8 cellular contexts compared by ENCODE assay signal in genomic region chr17:62653002-62653830, GRCh38. TPM values are rescaled to one million over a fixed set of nuclear protein-coding genes. Genes with fewer than 3 reads are reported as not detected.
A peak's percentile ranks its signal among the peaks of the same experiment; 100 is the strongest.
DNase-seq lines count a peak whose midpoint lies in the region; ATAC-seq, FAIRE-seq and TF ChIP-seq lines count a peak whose summit lies in the region.

No MANE protein-coding gene starts in this region.

- TF ChIP-seq RAD21 in A549 (conservative IDR thresholded peaks at IDR 0.05 in 1 of 2, IDR thresholded peaks at IDR 0.05 in 1 of 2): no peak

- POLR2A ChIA-PET in A549 (lab: Yijun Ruan, JAX): interaction anchor here (0.5 to 0.7 kb wide), 2 partner anchors 708 to 1301 kb away, joined by 3 to 4 read pairs; no protein-coding TSS in a partner anchor

- peak overlapping the region; percentile 99 for H3K4me2 ChIP-seq in A549

- 19% methylated on average over 24 of the region's 30 CpGs for WGBS in A549 (ENCODE audit: missing lambda C conversion rate)

- TF ChIP-seq EP300 in A549 (IDR thresholded peaks at IDR 0.05): no peak; a peak in 1 of 5 replicates

- peaks cover 15% of the 10 kb centered on the region for H3K4me1 ChIP-seq in A549

- ATAC-seq in A549 (peak; percentile 75 to 84), GM18868 (IDR thresholded peaks at IDR 0.05; ENCODE audit: unreplicated experiment) (peak; percentile 94), HG03135 (IDR thresholded peaks at IDR 0.05; ENCODE audit: unreplicated experiment) (peak; percentile 77)

- H3K9me3 ChIP-seq in A549: no peaks in the 10 kb centered on the region

- DNase-seq in A549 (ENCODE audit: low read depth in 1 of 2, low spot score in 1 of 2) (peak; percentile 69 to 94), NCI-H345 treated with DMSO at 0.1 percent for 48 hours (lab: John Stamatoyannopoulos, UW; ENCODE audit: unreplicated experiment) (peak; percentile 56), dermis blood vessel endothelial cell (peak; percentile 29), lung microvascular endothelial cell (ENCODE audit: low read depth in 2 of 2) (peak; percentile 15 to 55)
- DNase-seq in activated CD4-positive, alpha-beta T cell treated with anti-CD3 and anti-CD28 coated beads for 4 hours: peak; percentile 82 to 85
- peak; percentile 70 for DNase-seq in stimulated activated CD8-positive, alpha-beta memory T cell treated with anti-CD3 and anti-CD28 coated beads, Interleukin-12 subunit alpha, Interleukin-12 subunit beta, amount 100 ng/mL, for 4 hours (ENCODE audit: low read depth)

- peak overlapping the region; percentile 55 for H3K4me3 ChIP-seq in A549

- H3K27ac ChIP-seq in A549: peak overlapping the region; percentile 79 to 90

- CTCF ChIA-PET in A549 (lab: Yijun Ruan, JAX): interaction anchor here (1.5 kb wide), 1 partner anchor 311 kb away, joined by 4 read pairs; no protein-coding TSS in a partner anchor

- FAIRE-seq in A549 (lab: Jason Lieb, UNC): no peak

- no peak for TF ChIP-seq CTCF in A549 (IDR thresholded peaks at IDR 0.05)

- TF ChIP-seq POLR2A in A549 (IDR thresholded peaks at IDR 0.05; ENCODE audit: low read length): 0 out of 2 replicates have a peak, but pooled peaks have one; percentile 24

TF ChIP-seq in A549, 52 proteins besides CTCF, POLR2A, EP300 and RAD21:
- no peak for TF ChIP-seq ZNF302 (CRISPR knock-in tag; IDR thresholded peaks at IDR 0.05)
- TF ChIP-seq, protein P1, sequence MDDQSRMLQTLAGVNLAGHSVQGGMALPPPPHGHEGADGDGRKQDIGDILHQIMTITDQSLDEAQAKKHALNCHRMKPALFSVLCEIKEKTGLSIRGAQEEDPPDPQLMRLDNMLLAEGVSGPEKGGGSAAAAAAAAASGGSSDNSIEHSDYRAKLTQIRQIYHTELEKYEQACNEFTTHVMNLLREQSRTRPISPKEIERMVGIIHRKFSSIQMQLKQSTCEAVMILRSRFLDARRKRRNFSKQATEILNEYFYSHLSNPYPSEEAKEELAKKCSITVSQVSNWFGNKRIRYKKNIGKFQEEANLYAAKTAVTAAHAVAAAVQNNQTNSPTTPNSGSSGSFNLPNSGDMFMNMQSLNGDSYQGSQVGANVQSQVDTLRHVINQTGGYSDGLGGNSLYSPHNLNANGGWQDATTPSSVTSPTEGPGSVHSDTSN (IDR thresholded peaks at IDR 0.05): no peak; the same call in 1 of the 2 replicates
- TF ChIP-seq ZSCAN20 (CRISPR knock-in tag; IDR thresholded peaks at IDR 0.05): no peak
- no peak for TF ChIP-seq PHF8 (IDR thresholded peaks at IDR 0.05; ENCODE audit: borderline replicate concordance, low read depth)
- TF ChIP-seq HDAC2 (IDR thresholded peaks at IDR 0.05): no peak
- TF ChIP-seq HEYL (CRISPR knock-in tag; IDR thresholded peaks at IDR 0.05): no peak
- TF ChIP-seq FOXS1 (CRISPR knock-in tag; IDR thresholded peaks at IDR 0.05): no peak
- no peak for TF ChIP-seq ESRRA (IDR thresholded peaks at IDR 0.05; ENCODE audit: borderline replicate concordance, low read length)
- 0 out of 2 replicates have a peak, but pooled peaks have one; percentile 32 for TF ChIP-seq E2F6 (IDR thresholded peaks at IDR 0.05; ENCODE audit: borderline replicate concordance, low read depth)
- peak; percentile 98 for TF ChIP-seq MAZ (IDR thresholded peaks at IDR 0.05; ENCODE audit: borderline replicate concordance, low read depth, low read length)
- TF ChIP-seq JUN (IDR thresholded peaks at IDR 0.05): 0 out of 5 replicates have a peak, but pooled peaks of 1 of the 2 experiments have one; percentile 7

RNA-seq across cellular contexts. Expression of gene MRC2, which starts 25.7 kb away (rescaled TPM):
- 17.5 and 20.2 TPM in 2 replicates for polyA plus RNA-seq in A549 (2011; rRNA removed)
- polyA plus RNA-seq in A549 (2012; cell fraction: cytosol; rRNA removed): 13.7 and 20.9 TPM in 2 replicates
- 84.3 and 103 TPM in 2 replicates for polyA plus RNA-seq in A549 (2012; cell fraction: nucleus; rRNA removed)
- polyA plus RNA-seq in A549 (2017; fragmentation: RNase III; extraction: RNeasy Plus Mini Kit Qiagen cat#74134 plus additional on column Dnase treatment): 38.8 to 61.4 TPM (median 57.3 TPM) in 3 replicates
- 25.9 and 43.6 TPM in 2 replicates for polyA minus RNA-seq in A549 (2011; rRNA and poly(A)+ RNA removed)
- 10.8 and 10.9 TPM in 2 replicates for total RNA-seq in dermis blood vessel endothelial cell
- 5.6 and 16.8 TPM in 2 replicates for total RNA-seq in lung microvascular endothelial cell

Comparison
In these comparisons a context has a peak if more than half of its experiments do, and no peak if none do; other contexts are left out.
1. Peak in every context shown above with its lines: DNase-seq, ATAC-seq, H3K4me3 ChIP-seq and H3K27ac ChIP-seq.
2. DNase-seq: peak in every context shown above with its lines; median percentile 84 in activated CD4-positive, alpha-beta T cell treated with anti-CD3 and anti-CD28 coated beads for 4 hours; 82 in A549; 70 in stimulated activated CD8-positive, alpha-beta memory T cell treated with anti-CD3 and anti-CD28 coated beads, Interleukin-12 subunit alpha, Interleukin-12 subunit beta, amount 100 ng/mL, for 4 hours; 56 in NCI-H345 treated with DMSO at 0.1 percent for 48 hours; 35 in lung microvascular endothelial cell; 29 in dermis blood vessel endothelial cell.